13 cellular contexts compared by ENCODE assay signal in the genomic region with DNA sequence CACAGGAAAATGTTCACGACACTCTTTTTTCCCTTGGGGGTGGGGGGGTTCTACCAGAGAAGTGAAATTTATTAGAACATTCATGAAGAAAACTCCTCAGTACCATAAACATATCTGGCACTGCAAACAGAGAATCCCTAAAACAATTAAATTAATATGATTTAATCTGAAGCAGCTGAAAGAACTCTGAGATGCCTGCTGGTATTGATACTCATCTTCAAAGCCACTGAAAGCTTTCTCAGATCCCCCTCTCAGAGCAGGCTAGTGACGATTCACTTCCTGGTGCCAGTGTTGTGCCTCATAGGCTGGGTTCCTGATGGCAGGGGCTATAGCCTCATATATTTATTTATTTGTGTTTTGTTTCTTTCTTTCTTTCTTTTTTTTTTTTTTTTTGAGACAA.
"Had no signal": no experiment of that assay in that cellular context is flagged by ENCODE, and none has a peak within 500 bp of the region (broad histone marks: within the 10 kb centered on the region; RNA-seq: fewer than 3 reads in every experiment).

No MANE protein-coding gene starts in this region.

- H3K4me3 ChIP-seq: dorsolateral prefrontal cortex, thyroid gland, vagina had no signal

- H3K4me3 Mint-ChIP-seq: neural crest cell had no signal

- H3K36me3 Mint-ChIP-seq: activated naive CD4-positive, alpha-beta T cell treated with anti-CD3 and anti-CD28 coated beads, Interleukin-2, amount 50 U/mL, for 72 hours had no signal

- H3K4me1 ChIP-seq: thyroid gland had no signal

- H3K36me3 ChIP-seq: thyroid gland, vagina had no signal

- H3K9me3 Mint-ChIP-seq: activated naive CD4-positive, alpha-beta T cell treated with anti-CD3 and anti-CD28 coated beads, Interleukin-2, amount 50 U/mL, for 72 hours; neural crest cell had no signal

- H3K27ac ChIP-seq: dorsolateral prefrontal cortex, thyroid gland, vagina had no signal

- ATAC-seq: activated naive CD4-positive, alpha-beta T cell treated with anti-CD3 and anti-CD28 coated beads, Interleukin-2, amount 50 U/mL, for 72 hours; esophagus mucosa had no signal

- DNase-seq: activated T-cell treated with anti-CD3 and anti-CD28 coated beads for 4 hours; amniotic stem cell; dorsolateral prefrontal cortex; hippocampal formation; mesendoderm; stimulated activated CD4-positive, alpha-beta T cell treated with anti-CD3 and anti-CD28 coated beads, Interleukin-2, amount 100 ng/mL, for 48 hours; stimulated activated CD8-positive, alpha-beta memory T cell treated with anti-CD3 and anti-CD28 coated beads, Interleukin-4, amount 100 ng/mL, for 48 hours; T1000; thyroid gland had no signal

- H3K27ac Mint-ChIP-seq: activated naive CD4-positive, alpha-beta T cell treated with anti-CD3 and anti-CD28 coated beads, Interleukin-2, amount 50 U/mL, for 72 hours had no signal

- H3K27me3 ChIP-seq: dorsolateral prefrontal cortex, thyroid gland, vagina had no signal

- H3K9me3 ChIP-seq: thyroid gland, vagina had no signal
